In the genomic region with DNA sequence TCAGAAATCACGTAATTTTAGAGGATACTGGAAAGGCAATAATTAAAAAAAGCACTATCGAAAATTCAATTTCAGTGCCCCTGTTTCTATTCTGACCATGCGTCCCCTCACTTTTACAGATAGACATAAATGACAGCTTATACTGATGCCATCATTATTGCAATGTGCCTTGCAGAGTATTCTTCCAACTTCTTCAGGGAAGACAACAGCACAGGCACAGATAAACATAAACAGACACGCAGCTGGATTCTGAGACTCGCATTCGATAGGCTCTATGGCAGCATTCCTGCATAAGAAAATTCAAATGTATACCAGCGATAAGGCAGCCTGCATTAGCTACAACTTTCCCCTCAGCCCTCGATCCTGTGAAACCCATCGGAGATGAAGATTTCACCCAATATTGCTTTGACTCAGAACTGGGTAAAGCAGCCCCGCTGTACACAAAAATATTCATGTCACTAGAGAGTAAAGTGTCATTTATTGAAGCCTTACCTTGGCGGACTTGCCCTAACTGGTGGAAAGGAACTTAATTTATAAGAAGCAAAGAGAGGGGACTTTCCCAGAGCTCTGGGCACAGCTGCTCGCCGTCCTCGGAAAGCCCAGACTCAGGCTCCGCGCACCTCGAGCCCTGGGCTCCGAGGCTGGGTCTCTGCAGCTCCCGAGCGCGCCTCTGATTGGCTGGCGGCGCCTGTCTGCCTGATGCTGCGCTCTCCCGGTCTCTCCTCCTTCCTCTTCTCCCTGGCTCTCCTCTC, we compare ENCODE assay signal across 9 cellular contexts. TPM values are rescaled to one million over a fixed set of nuclear protein-coding genes. Genes with fewer than 3 reads are reported as not detected.
A peak's percentile ranks its signal among the peaks of the same experiment; 100 is the strongest.
DNase-seq lines count a peak whose midpoint lies in the region; ATAC-seq and TF ChIP-seq lines count a peak whose summit lies in the region.
"Had no signal": no experiment of that assay in that cellular context is flagged by ENCODE, and none has a peak within 500 bp of the region (broad histone marks: within the 10 kb centered on the region; RNA-seq: fewer than 3 reads in every experiment).

A gene with protein sequence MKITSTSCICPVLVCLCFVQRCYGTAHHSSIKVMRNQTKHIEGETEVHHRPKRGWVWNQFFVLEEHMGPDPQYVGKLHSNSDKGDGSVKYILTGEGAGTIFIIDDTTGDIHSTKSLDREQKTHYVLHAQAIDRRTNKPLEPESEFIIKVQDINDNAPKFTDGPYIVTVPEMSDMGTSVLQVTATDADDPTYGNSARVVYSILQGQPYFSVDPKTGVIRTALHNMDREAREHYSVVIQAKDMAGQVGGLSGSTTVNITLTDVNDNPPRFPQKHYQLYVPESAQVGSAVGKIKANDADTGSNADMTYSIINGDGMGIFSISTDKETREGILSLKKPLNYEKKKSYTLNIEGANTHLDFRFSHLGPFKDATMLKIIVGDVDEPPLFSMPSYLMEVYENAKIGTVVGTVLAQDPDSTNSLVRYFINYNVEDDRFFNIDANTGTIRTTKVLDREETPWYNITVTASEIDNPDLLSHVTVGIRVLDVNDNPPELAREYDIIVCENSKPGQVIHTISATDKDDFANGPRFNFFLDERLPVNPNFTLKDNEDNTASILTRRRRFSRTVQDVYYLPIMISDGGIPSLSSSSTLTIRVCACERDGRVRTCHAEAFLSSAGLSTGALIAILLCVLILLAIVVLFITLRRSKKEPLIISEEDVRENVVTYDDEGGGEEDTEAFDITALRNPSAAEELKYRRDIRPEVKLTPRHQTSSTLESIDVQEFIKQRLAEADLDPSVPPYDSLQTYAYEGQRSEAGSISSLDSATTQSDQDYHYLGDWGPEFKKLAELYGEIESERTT (minus strand): TSS at position 607 of the 752 bp plus-strand sequence. CDS start 149,214 bp downstream, outside the sequence.

- H3K27ac ChIP-seq in A673 (ENCODE audit: low read depth, low read length, poor library complexity, severe bottlenecking) (no peak within 1 kb of the TSS), HUES48 (ENCODE audit: low read depth, low read length) (no peak within 1 kb of the TSS)
- H3K27ac ChIP-seq: C4-2B had no signal

- DNase-seq in A673 (ENCODE audit: low spot score) (peak; percentile 40), glomerular visceral epithelial cell (ENCODE audit: extremely low spot score) (peak; percentile 74), posterior vena cava (ENCODE audit: low spot score) (peak; percentile 69), dermis blood vessel endothelial cell (no peak)
- no peak for DNase-seq in activated CD4-positive, alpha-beta memory T cell treated with anti-CD3 and anti-CD28 coated beads for 36 hours
- no peak for DNase-seq in stimulated activated CD4-positive, alpha-beta T cell treated with anti-CD3 and anti-CD28 coated beads, Interleukin-4, amount 100 ng/mL, for 4 hours

- CTCF ChIA-PET in A673 (lab: Charles Lee), result no interaction called here
- CTCF ChIA-PET in activated CD4-positive, alpha-beta memory T cell treated with anti-CD3 and anti-CD28 coated beads for 36 hours (lab: Charles Lee), result no interaction called here

- no peak within 1 kb of the TSS for H3K4me3 Mint-ChIP-seq in activated CD4-positive, alpha-beta memory T cell treated with anti-CD3 and anti-CD28 coated beads for 36 hours

- TF ChIP-seq CTCF in A673 (conservative IDR thresholded peaks at IDR 0.05; ENCODE audit: low read depth, low read length), result no peak

- H3K4me1 Mint-ChIP-seq in activated CD4-positive, alpha-beta memory T cell treated with anti-CD3 and anti-CD28 coated beads for 36 hours (ENCODE audit: low read depth), result no peaks in the 10 kb centered on the region

- no peaks in the 10 kb centered on the region for H3K36me3 Mint-ChIP-seq in activated CD4-positive, alpha-beta memory T cell treated with anti-CD3 and anti-CD28 coated beads for 36 hours

- H3K36me3 ChIP-seq in A673 (ENCODE audit: insufficient read depth, low read length, poor library complexity, severe bottlenecking) (no peaks in the 10 kb centered on the region), HUES48 (ENCODE audit: control insufficient read depth, insufficient read depth, low read length) (no peaks in the 10 kb centered on the region)

- POLR2A ChIA-PET in A673 (lab: Charles Lee; ENCODE audit: low non-redundant PET), result no interaction called here
- POLR2A ChIA-PET in activated CD4-positive, alpha-beta memory T cell treated with anti-CD3 and anti-CD28 coated beads for 36 hours (lab: Charles Lee), result no interaction called here

- H3K4me3 ChIP-seq in A673 (ENCODE audit: low read depth, low read length, poor library complexity, severe bottlenecking) (peak within 1 kb of the TSS; percentile 36), HUES48 (ENCODE audit: low read depth, low read length) (peak within 1 kb of the TSS; percentile 65)

- H3K27ac Mint-ChIP-seq in activated CD4-positive, alpha-beta memory T cell treated with anti-CD3 and anti-CD28 coated beads for 36 hours, result no peak within 1 kb of the TSS

- H3K4me1 ChIP-seq in A673 (ENCODE audit: insufficient read depth, low read length, poor library complexity, severe bottlenecking) (no peaks in the 10 kb centered on the region), HUES48 (ENCODE audit: control insufficient read depth, insufficient read depth, low read length) (0 out of 2 replicates have a peak, but pooled peaks cover 3% of the 10 kb centered on the region)

- no peak within 1 kb of the TSS; the same call in 1 of the 2 replicates for H3K9ac ChIP-seq in HUES48 (ENCODE audit: low read depth, low read length)

- peaks cover 7% of the 10 kb centered on the region for H3K9me3 Mint-ChIP-seq in activated CD4-positive, alpha-beta memory T cell treated with anti-CD3 and anti-CD28 coated beads for 36 hours

- H3K9me3 ChIP-seq in A673 (ENCODE audit: low read depth, low read length, poor library complexity, severe bottlenecking) (no peaks in the 10 kb centered on the region), HUES48 (ENCODE audit: control insufficient read depth, insufficient read depth, low read length) (no peaks in the 10 kb centered on the region)

- no peaks in the 10 kb centered on the region for H3K27me3 Mint-ChIP-seq in activated CD4-positive, alpha-beta memory T cell treated with anti-CD3 and anti-CD28 coated beads for 36 hours

- intact Hi-C loops in A673 (cut with micrococcal nuclease; ENCODE audit: unreplicated experiment), result no loop called here
- intact Hi-C loops in posterior vena cava (cut with DNase I), result no loop called here
- intact Hi-C loops in activated CD4-positive, alpha-beta memory T cell treated with anti-CD3 and anti-CD28 coated beads for 36 hours (cut with micrococcal nuclease), result no loop called here

- no TSS peak for BruUV-seq in A673 (replicated peaks; lab: Mats Ljungman, UMichigan)

- ATAC-seq in SK-N-SH treated with all-trans-retinoic acid at 6 μM for 48 hours, result peak; percentile 99

- H3K27me3 ChIP-seq in A673 (replicated peaks; ENCODE audit: insufficient read depth, low read depth, low read length, poor library complexity) (peaks cover 17% of the 10 kb centered on the region), HUES48 (ENCODE audit: control insufficient read depth, insufficient read depth, low read length) (peaks cover 33% of the 10 kb centered on the region)

TF ChIP-seq in SK-N-SH treated with all-trans-retinoic acid at 6 μM for 48 hours, 23 proteins besides CTCF, POLR2A, EP300 and RAD21:
- no peak for TF ChIP-seq TCF4 (CRISPR knock-in tag; IDR thresholded peaks at IDR 0.05; ENCODE audit: borderline replicate concordance)
- no peak for TF ChIP-seq GLIS3 (CRISPR knock-in tag; IDR thresholded peaks at IDR 0.05)

RNA-seq across cellular contexts. Expression of the gene that starts here (rescaled TPM):
- not detected in 2 replicates for total RNA-seq in A673 (2021)
- total RNA-seq in posterior vena cava, result under 1 TPM in 1 of 2 donors, not detected in 1; 0.60 TPM
- total RNA-seq in activated CD4-positive, alpha-beta memory T cell treated with anti-CD3 and anti-CD28 coated beads for 36 hours, result not detected
- total RNA-seq in dermis blood vessel endothelial cell, result not detected in 2 replicates

Comparison
In these comparisons a context has a peak if more than half of its experiments do, and no peak if none do; other contexts are left out.
1. Peak in DNase-seq and H3K4me3 ChIP-seq in A673; RNA of the gene not detected or under 1 TPM.
2. Peak in DNase-seq in posterior vena cava; RNA of the gene not detected or under 1 TPM.